In the genomic region with DNA sequence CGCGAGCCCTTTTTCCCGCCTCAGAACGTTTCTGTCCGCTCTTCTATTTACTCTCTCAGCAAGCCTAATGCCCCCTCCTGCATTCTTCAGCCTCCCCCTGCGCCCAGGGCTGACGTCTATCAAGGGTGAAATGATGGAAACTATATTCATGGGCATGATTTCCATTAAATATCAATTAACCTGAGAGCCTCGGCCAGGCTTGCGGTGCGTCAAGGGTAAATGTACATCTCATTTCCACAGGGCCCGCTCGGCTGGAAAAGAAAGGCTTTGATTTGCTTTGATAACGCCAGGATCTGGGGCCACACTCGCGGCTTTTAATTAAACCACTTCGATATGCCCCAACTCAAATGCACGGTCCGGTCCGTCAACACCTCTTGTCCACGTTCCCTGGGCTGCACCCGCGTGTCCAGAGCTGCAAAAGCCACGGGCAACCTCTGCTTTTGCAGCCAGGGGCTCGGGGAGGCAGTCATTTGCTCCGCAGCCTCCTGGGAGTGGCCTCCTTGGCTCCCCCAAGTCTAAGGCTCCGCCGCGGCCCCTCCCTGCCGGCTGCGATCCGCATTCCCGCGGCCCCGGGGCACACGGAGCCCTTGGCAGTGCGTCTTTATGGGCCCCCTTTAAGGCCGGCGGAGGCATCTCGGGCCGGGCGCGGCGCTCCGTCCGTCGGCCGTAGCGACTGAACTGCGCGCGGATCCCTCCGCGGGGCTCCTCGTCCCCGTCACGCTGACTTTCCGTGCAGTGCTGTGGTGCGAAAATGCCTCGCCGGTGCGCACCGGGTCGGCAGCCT, we compare ENCODE assay signal across 9 cellular contexts. TPM values are rescaled to one million over a fixed set of nuclear protein-coding genes. Genes with fewer than 3 reads are reported as not detected.
DNase-seq lines count a peak whose midpoint lies in the region; ATAC-seq and TF ChIP-seq lines count a peak whose summit lies in the region.
"Had no signal": no experiment of that assay in that cellular context is flagged by ENCODE, and none has a peak within 500 bp of the region (broad histone marks: within the 10 kb centered on the region; RNA-seq: fewer than 3 reads in every experiment).

A gene (plus strand): TSS at position 693 of the 784 bp plus-strand sequence. CDS start 662 bp downstream, outside the sequence.

- H3K27ac ChIP-seq in cardiac muscle cell (no peak within 1 kb of the TSS), SK-N-SH (ENCODE audit: low read depth in 2 of 2, low read length in 1 of 2) (peak within 1 kb of the TSS; percentile 62 to 63), esophagus squamous epithelium (peak within 1 kb of the TSS; percentile 66 to 86 (median 74)), neutrophil (no peak within 1 kb of the TSS)

- peak within 1 kb of the TSS; percentile 66 for H3K9ac ChIP-seq in SK-N-SH

- H3K9me3 ChIP-seq in cardiac muscle cell (ENCODE audit: low read depth) (no peaks in the 10 kb centered on the region), SK-N-SH (no peaks in the 10 kb centered on the region), esophagus squamous epithelium (no peaks in the 10 kb centered on the region), neutrophil (no peaks in the 10 kb centered on the region)

- peaks cover 10% of the 10 kb centered on the region for H3K79me2 ChIP-seq in SK-N-SH (ENCODE audit: insufficient read depth)

- H3K9me2 ChIP-seq in SK-N-SH: no peaks in the 10 kb centered on the region

- H3K4me3 ChIP-seq in cardiac muscle cell (peak within 1 kb of the TSS; percentile 35), SK-N-SH (ENCODE audit: low read depth in 2 of 2, low read length in 1 of 2) (peak within 1 kb of the TSS; percentile 69), esophagus squamous epithelium (peak within 1 kb of the TSS; percentile 27 to 62 (median 46)), neutrophil (ENCODE audit: low read depth in 1 of 2, low read length in 1 of 2) (peak within 1 kb of the TSS; percentile 13 to 49)
- H3K4me3 ChIP-seq: GM12878 had no signal

- TF ChIP-seq EP300 in SK-N-SH (IDR thresholded peaks at IDR 0.05; ENCODE audit: borderline replicate concordance in 1 of 2, low read depth in 1 of 2, low read length in 1 of 2): peak in 1 of 2 experiments; percentile 56; a peak in 1 of 4 replicates

- TF ChIP-seq POLR2A in esophagus squamous epithelium (IDR thresholded peaks at IDR 0.05): peak in 2 of 4 donors; percentile 36 to 42

- DNase-seq in cardiac muscle cell (ENCODE audit: low read depth in 1 of 2, low spot score in 1 of 2): peak; percentile 52 to 57
- no peak for DNase-seq in Right ventricle myocardium inferior (ENCODE audit: missing footprints)
- peak; percentile 88 for DNase-seq in SK-N-SH
- no peak for DNase-seq in esophagus squamous epithelium (lab: John Stamatoyannopoulos, UW)
- no peak for DNase-seq in inferior parietal cortex (ENCODE audit: extremely low spot score)
- DNase-seq in GM19238 (ENCODE audit: insufficient read length, low spot score): no peak

- H2AFZ ChIP-seq in SK-N-SH (ENCODE audit: low read depth): peak within 1 kb of the TSS; percentile 53

- intact Hi-C loops in Right ventricle myocardium inferior (cut with DNase I): loop anchor here (5.0 kb wide), 3 partner anchors 423 to 683 kb away; no protein-coding TSS in a partner anchor
- intact Hi-C loops in esophagus squamous epithelium (cut with DNase I): loop anchor here (5.0 to 10.0 kb wide), 3 partner anchors 508 to 1016 kb away; no protein-coding TSS in a partner anchor

- peaks cover 13% of the 10 kb centered on the region for H3F3A ChIP-seq in SK-N-SH (replicated peaks; ENCODE audit: insufficient read depth)

- CTCF ChIA-PET in SK-N-SH (lab: Yijun Ruan, JAX): interaction anchor here (0.9 to 26.1 kb wide), 7 partner anchors 9 to 1020 kb away, joined by 3 to 1047 read pairs (median 111); a partner anchor contains a TSS

- peaks cover 100% of the 10 kb centered on the region for H3K27me3 ChIP-seq in cardiac muscle cell
- H3K27me3 ChIP-seq in SK-N-SH (ENCODE audit: insufficient read depth): no peaks in the 10 kb centered on the region
- H3K27me3 ChIP-seq in esophagus squamous epithelium: peaks cover 25 to 100% (median 57%) of the 10 kb centered on the region in 4 donors
- peaks cover 100% of the 10 kb centered on the region for H3K27me3 ChIP-seq in neutrophil

- 49% methylated on average over 30 of the region's 63 CpGs for WGBS in SK-N-SH (ENCODE audit: low lambda C conversion rate)
- WGBS in esophagus squamous epithelium, 2 donors: 3 to 12% methylated on average over 14 to 15 of the region's 63 CpGs

- POLR2A ChIA-PET in SK-N-SH (lab: Yijun Ruan, JAX): interaction anchor here (1.6 to 6.3 kb wide), 4 partner anchors 326 to 509 kb away, joined by 7 to 45 read pairs (median 24); no protein-coding TSS in a partner anchor

- H3K4me2 ChIP-seq in SK-N-SH: peak within 1 kb of the TSS; percentile 85

- TF ChIP-seq RAD21 in SK-N-SH (IDR thresholded peaks at IDR 0.05; ENCODE audit: low read length): no peak

- no peaks in the 10 kb centered on the region for H4K20me1 ChIP-seq in SK-N-SH (ENCODE audit: insufficient read depth)

- H3K36me3 ChIP-seq in cardiac muscle cell (no peaks in the 10 kb centered on the region), SK-N-SH (replicated peaks in 1 of 2; ENCODE audit: control insufficient read depth in 1 of 2, insufficient read depth in 2 of 2, low read length in 1 of 2) (no peaks in the 10 kb centered on the region), esophagus squamous epithelium (no peaks in the 10 kb centered on the region), neutrophil (no peaks in the 10 kb centered on the region)

- ATAC-seq in Right ventricle myocardium inferior (no peak), GM19455 (IDR thresholded peaks at IDR 0.05; ENCODE audit: unreplicated experiment) (no peak)
- ATAC-seq: GM12878 had no signal

- H3K4me1 ChIP-seq in cardiac muscle cell (ENCODE audit: low read depth) (no peaks in the 10 kb centered on the region), SK-N-SH (ENCODE audit: control insufficient read depth in 1 of 2, insufficient read depth in 2 of 2, low read depth in 1 of 2, low read length in 1 of 2) (peaks cover 19 to 30% of the 10 kb centered on the region in 2 experiments; a peak in 3 of 4 replicates), esophagus squamous epithelium (peaks cover 5 to 59% (median 9%) of the 10 kb centered on the region in 3 donors), neutrophil (ENCODE audit: control insufficient read depth in 1 of 2, insufficient read depth in 1 of 2, low read depth in 1 of 2, low read length in 1 of 2) (peaks cover 19 to 30% of the 10 kb centered on the region in 2 experiments)

- TF ChIP-seq CTCF in cardiac muscle cell (IDR thresholded peaks at IDR 0.05; ENCODE audit: low read depth, low read length): no peak
- no peak for TF ChIP-seq CTCF in SK-N-SH (IDR thresholded peaks at IDR 0.05)
- TF ChIP-seq CTCF in esophagus squamous epithelium (IDR thresholded peaks at IDR 0.05): no peak
- no peak for TF ChIP-seq CTCF in neutrophil (IDR thresholded peaks at IDR 0.05)

TF ChIP-seq in SK-N-SH, 30 proteins besides CTCF, POLR2A, EP300 and RAD21 (continues in another document):
- TF ChIP-seq ELF1 (IDR thresholded peaks at IDR 0.05) (no peak), YY1 (IDR thresholded peaks at IDR 0.05; ENCODE audit: low read depth) (0 out of 2 replicates have a peak, but pooled peaks have one; percentile 29), POLR2AphosphoS5 (IDR thresholded peaks at IDR 0.05; ENCODE audit: low read depth, low read length) (peak; percentile 47), RXRA (IDR thresholded peaks at IDR 0.05; ENCODE audit: borderline replicate concordance, low read depth) (no peak), CHD2 (IDR thresholded peaks at IDR 0.05; ENCODE audit: low read length, partially characterized antibody) (peak; percentile 97), NRF1 (IDR thresholded peaks at IDR 0.05; ENCODE audit: low read depth, low read length) (no peak), SMC3 (IDR thresholded peaks at IDR 0.05; ENCODE audit: low read depth, low read length) (peak; percentile 32; the same call in 1 of the 2 replicates), GATA2 (CRISPR knock-in tag; IDR thresholded peaks at IDR 0.05) (peak; percentile 28; the same call in 1 of the 2 replicates)
- TF ChIP-seq, protein P1, sequence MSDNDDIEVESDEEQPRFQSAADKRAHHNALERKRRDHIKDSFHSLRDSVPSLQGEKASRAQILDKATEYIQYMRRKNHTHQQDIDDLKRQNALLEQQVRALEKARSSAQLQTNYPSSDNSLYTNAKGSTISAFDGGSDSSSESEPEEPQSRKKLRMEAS (IDR thresholded peaks at IDR 0.05; ENCODE audit: low read depth): peak; percentile 90
- TF ChIP-seq, protein P2, sequence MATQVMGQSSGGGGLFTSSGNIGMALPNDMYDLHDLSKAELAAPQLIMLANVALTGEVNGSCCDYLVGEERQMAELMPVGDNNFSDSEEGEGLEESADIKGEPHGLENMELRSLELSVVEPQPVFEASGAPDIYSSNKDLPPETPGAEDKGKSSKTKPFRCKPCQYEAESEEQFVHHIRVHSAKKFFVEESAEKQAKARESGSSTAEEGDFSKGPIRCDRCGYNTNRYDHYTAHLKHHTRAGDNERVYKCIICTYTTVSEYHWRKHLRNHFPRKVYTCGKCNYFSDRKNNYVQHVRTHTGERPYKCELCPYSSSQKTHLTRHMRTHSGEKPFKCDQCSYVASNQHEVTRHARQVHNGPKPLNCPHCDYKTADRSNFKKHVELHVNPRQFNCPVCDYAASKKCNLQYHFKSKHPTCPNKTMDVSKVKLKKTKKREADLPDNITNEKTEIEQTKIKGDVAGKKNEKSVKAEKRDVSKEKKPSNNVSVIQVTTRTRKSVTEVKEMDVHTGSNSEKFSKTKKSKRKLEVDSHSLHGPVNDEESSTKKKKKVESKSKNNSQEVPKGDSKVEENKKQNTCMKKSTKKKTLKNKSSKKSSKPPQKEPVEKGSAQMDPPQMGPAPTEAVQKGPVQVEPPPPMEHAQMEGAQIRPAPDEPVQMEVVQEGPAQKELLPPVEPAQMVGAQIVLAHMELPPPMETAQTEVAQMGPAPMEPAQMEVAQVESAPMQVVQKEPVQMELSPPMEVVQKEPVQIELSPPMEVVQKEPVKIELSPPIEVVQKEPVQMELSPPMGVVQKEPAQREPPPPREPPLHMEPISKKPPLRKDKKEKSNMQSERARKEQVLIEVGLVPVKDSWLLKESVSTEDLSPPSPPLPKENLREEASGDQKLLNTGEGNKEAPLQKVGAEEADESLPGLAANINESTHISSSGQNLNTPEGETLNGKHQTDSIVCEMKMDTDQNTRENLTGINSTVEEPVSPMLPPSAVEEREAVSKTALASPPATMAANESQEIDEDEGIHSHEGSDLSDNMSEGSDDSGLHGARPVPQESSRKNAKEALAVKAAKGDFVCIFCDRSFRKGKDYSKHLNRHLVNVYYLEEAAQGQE (IDR thresholded peaks at IDR 0.05; ENCODE audit: low read depth, low read length): peak; percentile 69; the same call in 1 of the 2 replicates

RNA-seq across cellular contexts. Expression of the gene that starts here (rescaled TPM):
- total RNA-seq in cardiac muscle cell (not detected in 2 replicates), Right ventricle myocardium inferior (0.16 TPM), esophagus squamous epithelium (1 to 10 TPM in 3 of 4 donors, not detected in 1; 1.2 to 4.6 (median 1.2) TPM)
- polyA plus RNA-seq in cardiac muscle cell (not detected in 2 replicates), SK-N-SH (2012; rRNA removed) (6.4 and 8.2 TPM in 2 replicates)
- 9.8 and 10.2 TPM in 2 replicates for polyA plus RNA-seq in SK-N-SH (2012; cell fraction: cytosol; rRNA removed)
- 3.2 and 5.0 TPM in 2 replicates for polyA plus RNA-seq in SK-N-SH (2012; cell fraction: nucleus; rRNA removed)
- total RNA-seq: GM12878 had no signal
- polyA plus RNA-seq: GM12878 had no signal

Comparison
In these comparisons a context has a peak if more than half of its experiments do, and no peak if none do; other contexts are left out.
1. Peak in DNase-seq and H3K4me3 ChIP-seq in cardiac muscle cell; RNA of the gene not detected or under 1 TPM.
2. H3K27ac ChIP-seq: peak in SK-N-SH (2 of 2) and esophagus squamous epithelium (4 of 4); none in cardiac muscle cell (single experiment) and neutrophil (single experiment).
3. Peak in every context shown above with its lines, with median percentiles within 50 percentile points of each other: H3K4me3 ChIP-seq.